8 cellular contexts compared by ENCODE assay signal in genomic region chr9:113275147-113276131, GRCh38. TPM values are rescaled to one million over a fixed set of nuclear protein-coding genes. Genes with fewer than 3 reads are reported as not detected.
DNase-seq lines count a peak whose midpoint lies in the region; ATAC-seq and TF ChIP-seq lines count a peak whose summit lies in the region.

TSS of gene CDC26 (minus strand) at chr9:113275572. CDS start at chr9:113272507, 3,065 bp downstream.
TSS of gene PRPF4 (plus strand) at chr9:113275658. CDS start at chr9:113275744, 86 bp downstream.

- peak within 1 kb of the TSS; percentile 80 for H3K4me3 ChIP-seq in WI38 (ENCODE audit: low read depth, low read length)
- peak within 1 kb of the TSS; percentile 95 to 97 for H3K4me3 ChIP-seq in cardiac fibroblast (replicated peaks in 1 of 2; ENCODE audit: low read depth in 2 of 2, low read length in 2 of 2)
- H3K4me3 ChIP-seq in spleen, result peak within 1 kb of the TSS; percentile 74 to 90 (median 80)

- 0 to 1% (median 0%) methylated on average over 18 to 63 of the region's 63 CpGs for WGBS in spleen, 5 donors

- H3K36me3 ChIP-seq in spleen, result peaks cover 0 to 71% (median 50%) of the 10 kb centered on the region in 6 donors

- H3K9me3 ChIP-seq in spleen, result no peaks in the 10 kb centered on the region

- DNase-seq in AG08396 (ENCODE audit: low spot score) (peak; percentile 96), NCI-H2227 treated with DMSO at 0.1 percent for 48 hours (lab: John Stamatoyannopoulos, UW) (peak; percentile 94), cardiac fibroblast (ENCODE audit: low read depth in 2 of 2) (peak; percentile 99), immature natural killer cell (peak; percentile 93 to 94 (median 93)), spleen (peak; percentile 98)

- peaks cover 24 to 60% (median 37%) of the 10 kb centered on the region in 6 donors for H3K4me1 ChIP-seq in spleen

- H3K27me3 ChIP-seq in spleen (replicated peaks in 1 of 7), result no peaks in the 10 kb centered on the region

- peaks cover 18 to 33% (median 25%) of the 10 kb centered on the region in 3 donors for H3K36me3 Mint-ChIP-seq in immature natural killer cell

- peak within 1 kb of the TSS; percentile 91 to 98 (median 94) for H3K27ac ChIP-seq in spleen

- in situ Hi-C loops in GM18951 (cut with MboI; ENCODE audit: low sequenced_read_pairs, unreplicated experiment), result no loop called here

- TF ChIP-seq CTCF in WI38 (IDR thresholded peaks at IDR 0.05; ENCODE audit: low read depth, low read length) (no peak), cardiac fibroblast (IDR thresholded peaks at IDR 0.05; ENCODE audit: low read depth, low read length) (no peak), spleen (IDR thresholded peaks at IDR 0.05 in 8 of 11, conservative IDR thresholded peaks at IDR 0.05 in 3 of 11) (peak in 4 of 11 experiments; percentile 12 to 41 (median 26))

- H3K4me1 Mint-ChIP-seq in immature natural killer cell, result peaks cover 4 to 14% of the 10 kb centered on the region in 2 donors

- peak; percentile 98 for ATAC-seq in HG03175 (IDR thresholded peaks at IDR 0.05; ENCODE audit: unreplicated experiment)

- no peak within 1 kb of the TSS for H3K27ac Mint-ChIP-seq in immature natural killer cell

- no peaks in the 10 kb centered on the region for H3K9me3 Mint-ChIP-seq in immature natural killer cell

- intact Hi-C loops in spleen (cut with DNase I; ENCODE audit: low total_unique reads), result loop anchor here (10.0 kb wide), 2 partner anchors 51 to 379 kb away; partner anchors contain the start of genes FKBP15 and SLC31A1

- no peak within 1 kb of the TSS for H3K4me3 Mint-ChIP-seq in immature natural killer cell

- no peaks in the 10 kb centered on the region for H3K27me3 Mint-ChIP-seq in immature natural killer cell (ENCODE audit: low read depth in 3 of 3)

- TF ChIP-seq POLR2A in GM18951 (IDR thresholded peaks at IDR 0.05; ENCODE audit: extremely low read depth, insufficient read depth, insufficient read length) (peak; percentile 90), spleen (IDR thresholded peaks at IDR 0.05) (peak; percentile 71 to 91 (median 88))

RNA-seq across cellular contexts. Expression of gene CDC26, which starts in this region (rescaled TPM):
- polyA plus RNA-seq in immature natural killer cell (100 to 1,000 TPM; 136 to 141 (median 137) TPM), spleen (10 to 100 TPM; 41.5 to 42.9 (median 41.8) TPM)
- total RNA-seq in spleen, result 10 to 100 TPM; 20.6 to 31.3 (median 27.1) TPM

RNA-seq across cellular contexts. Expression of gene PRPF4, which starts in this region (rescaled TPM):
- polyA plus RNA-seq in immature natural killer cell (10 to 100 TPM; 17.7 to 25.6 (median 25.1) TPM), spleen (10 to 100 TPM in 2 of 3 donors, 1 to 10 TPM in 1; 7.7 to 12.4 (median 10.5) TPM)
- 10 to 100 TPM; 13.5 to 20.2 (median 17.5) TPM for total RNA-seq in spleen

Comparison
In these comparisons a context has a peak if more than half of its experiments do, and no peak if none do; other contexts are left out.
1. Peak in every context shown above with its lines: DNase-seq, ATAC-seq, H3K4me3 ChIP-seq and H3K27ac ChIP-seq.